1 cellular context compared by ENCODE assay signal in genomic region chr2:9681427-9681817, GRCh38.
TF ChIP-seq lines count a peak whose summit lies in the region.

No MANE protein-coding gene starts in this region.

TF ChIP-seq in HepG2, 621 proteins besides CTCF, POLR2A, EP300 and RAD21:
- TF ChIP-seq RFX1 (IDR thresholded peaks at IDR 0.05) (no peak), ZNF83 (CRISPR knock-in tag; IDR thresholded peaks at IDR 0.05; ENCODE audit: borderline replicate concordance) (no peak), NFE2L2 (IDR thresholded peaks at IDR 0.05; ENCODE audit: low read length) (peak; percentile 28; the same call in 1 of the 2 replicates), ZNF329 (CRISPR knock-in tag; IDR thresholded peaks at IDR 0.05; ENCODE audit: low read depth) (no peak), ZNF747 (CRISPR knock-in tag; IDR thresholded peaks at IDR 0.05; ENCODE audit: borderline replicate concordance) (no peak), MXI1 (IDR thresholded peaks at IDR 0.05; ENCODE audit: borderline replicate concordance, low read depth, low read length) (no peak)
TF ChIP-seq in HepG2: peak in this region for 1.
